Comparison of ENCODE assay signal across 15 cellular contexts in genomic region chr4:22372958-22373357, GRCh38.
A peak's percentile ranks its signal among the peaks of the same experiment; 100 is the strongest.
DNase-seq lines count a peak whose midpoint lies in the region; ATAC-seq and TF ChIP-seq lines count a peak whose summit lies in the region.
"Had no signal": no experiment of that assay in that cellular context is flagged by ENCODE, and none has a peak within 500 bp of the region (broad histone marks: within the 10 kb centered on the region; RNA-seq: fewer than 3 reads in every experiment).

No MANE protein-coding gene starts in this region.

- H3K4me1 ChIP-seq in HAP-1 (peaks cover 11% of the 10 kb centered on the region), neural progenitor cell (peaks cover 8% of the 10 kb centered on the region), tibial nerve (no peaks in the 10 kb centered on the region), ascending aorta (no peaks in the 10 kb centered on the region)
- H3K4me1 ChIP-seq: A549, BLaER1 had no signal

- H3K27me3 ChIP-seq in HAP-1 (ENCODE audit: low read depth) (no peaks in the 10 kb centered on the region), neural progenitor cell (no peaks in the 10 kb centered on the region), tibial nerve (no peaks in the 10 kb centered on the region), ascending aorta (no peaks in the 10 kb centered on the region)
- H3K27me3 ChIP-seq: BLaER1 had no signal

- H3K27ac Mint-ChIP-seq in brain (peak overlapping the region in 3 of 5 experiments; percentile 10 to 81 (median 27)), neural progenitor cell (peak overlapping the region; percentile 48)
- H3K27ac Mint-ChIP-seq: CD4-positive, CD25-positive, alpha-beta regulatory T cell had no signal

- H3K36me3 ChIP-seq in HAP-1 (replicated peaks) (no peaks in the 10 kb centered on the region), neural progenitor cell (no peaks in the 10 kb centered on the region), tibial nerve (no peaks in the 10 kb centered on the region), ascending aorta (no peaks in the 10 kb centered on the region)
- H3K36me3 ChIP-seq: BLaER1 had no signal

- H3F3A ChIP-seq in neural progenitor cell (ENCODE audit: low read depth): no peaks in the 10 kb centered on the region

- no peak overlapping the region for H2AFZ ChIP-seq in neural progenitor cell (replicated peaks)

- H3K9ac ChIP-seq in neural progenitor cell: no peak overlapping the region
- H3K9ac ChIP-seq: BLaER1 had no signal

- H3K4me3 Mint-ChIP-seq in brain (peak overlapping the region in 1 of 5 experiments; percentile 20), neural progenitor cell (no peak overlapping the region)
- H3K4me3 Mint-ChIP-seq: CD4-positive, CD25-positive, alpha-beta regulatory T cell had no signal

- no peak for TF ChIP-seq EP300 in tibial nerve (IDR thresholded peaks at IDR 0.05)

- H3K4me1 Mint-ChIP-seq in brain (peaks cover 9% of the 10 kb centered on the region), neural progenitor cell (peaks cover 17% of the 10 kb centered on the region)
- H3K4me1 Mint-ChIP-seq: CD4-positive, CD25-positive, alpha-beta regulatory T cell had no signal

- peak overlapping the region; percentile 12 for H3K4me2 ChIP-seq in neural progenitor cell
- H3K4me2 ChIP-seq: A549, BLaER1 had no signal

- no peak for TF ChIP-seq CTCF in brain (conservative IDR thresholded peaks at IDR 0.05)
- TF ChIP-seq CTCF in neural progenitor cell (IDR thresholded peaks at IDR 0.05): no peak
- no peak for TF ChIP-seq CTCF in tibial nerve (IDR thresholded peaks at IDR 0.05)
- TF ChIP-seq CTCF in ascending aorta (IDR thresholded peaks at IDR 0.05): no peak

- H3K9me3 ChIP-seq in HAP-1 (no peaks in the 10 kb centered on the region), neural progenitor cell (ENCODE audit: low read depth) (no peaks in the 10 kb centered on the region), tibial nerve (no peaks in the 10 kb centered on the region), ascending aorta (no peaks in the 10 kb centered on the region)
- H3K9me3 ChIP-seq: A549 had no signal

- WGBS in tibial nerve, 2 donors: 61 to 68% methylated on average over 3 of the region's 3 CpGs

- H3K27me3 Mint-ChIP-seq in brain: no peaks in the 10 kb centered on the region
- no peaks in the 10 kb centered on the region for H3K27me3 Mint-ChIP-seq in neural progenitor cell (ENCODE audit: insufficient read depth, low read depth)
- H3K27me3 Mint-ChIP-seq: CD4-positive, CD25-positive, alpha-beta regulatory T cell had no signal

- TF ChIP-seq POLR2A in tibial nerve (IDR thresholded peaks at IDR 0.05): no peak

- no peak for ATAC-seq in GM18517 (IDR thresholded peaks at IDR 0.05; ENCODE audit: unreplicated experiment)
- ATAC-seq: A549, HepG2 had no signal

- no peaks in the 10 kb centered on the region for H3K79me2 ChIP-seq in neural progenitor cell (ENCODE audit: low read depth)

- DNase-seq in HAP-1 (ENCODE audit: low spot score in 2 of 2) (peak; percentile 39 to 41), NCI-H69 (lab: John Stamatoyannopoulos, UW) (peak; percentile 62), neural progenitor cell (ENCODE audit: low spot score) (peak; percentile 45), tibial nerve (ENCODE audit: low spot score in 2 of 2) (no peak), ascending aorta (ENCODE audit: low spot score in 2 of 2) (no peak)
- DNase-seq: AML-193; Calu3; CD4-positive, CD25-positive, alpha-beta regulatory T cell; DMS 273 treated with DMSO at 0.1 percent for 48 hours; HCEC 1CT had no signal

- no peak overlapping the region for H3K4me3 ChIP-seq in HAP-1
- H3K4me3 ChIP-seq in neural progenitor cell: no peak overlapping the region
- no peak overlapping the region for H3K4me3 ChIP-seq in tibial nerve
- no peak overlapping the region for H3K4me3 ChIP-seq in ascending aorta
- H3K4me3 ChIP-seq: A549, BLaER1 had no signal

- H3K36me3 Mint-ChIP-seq in brain: no peaks in the 10 kb centered on the region
- peaks cover 13% of the 10 kb centered on the region for H3K36me3 Mint-ChIP-seq in neural progenitor cell
- H3K36me3 Mint-ChIP-seq: CD4-positive, CD25-positive, alpha-beta regulatory T cell had no signal

- H3K9me3 Mint-ChIP-seq in brain (peaks cover under 1 to 7% (median 3%) of the 10 kb centered on the region in 5 experiments), neural progenitor cell (peaks cover 26% of the 10 kb centered on the region)

- in situ Hi-C loops in HAP-1 (cut with MboI; ENCODE audit: low sequenced_read_pairs): no loop called here

- H4K20me1 ChIP-seq in neural progenitor cell (ENCODE audit: low read depth): no peaks in the 10 kb centered on the region
- H4K20me1 ChIP-seq: BLaER1 had no signal

- intact Hi-C loops in ascending aorta (cut with DNase I): no loop called here

- H3K27ac ChIP-seq in neural progenitor cell (no peak overlapping the region), tibial nerve (no peak overlapping the region), ascending aorta (no peak overlapping the region)
- H3K27ac ChIP-seq: A549, BLaER1 had no signal

Comparison
In these comparisons a context has a peak if more than half of its experiments do, and no peak if none do; other contexts are left out.
1. DNase-seq: peak in HAP-1 (2 of 2), NCI-H69 (single experiment) and neural progenitor cell (single experiment); none in tibial nerve (0 of 2) and ascending aorta (0 of 2).